In genomic region chrX:14598330-14598729, GRCh38 we compare ENCODE assay signal across 16 cellular contexts.
DNase-seq lines count a peak whose midpoint lies in the region; FAIRE-seq and TF ChIP-seq lines count a peak whose summit lies in the region.
"Had no signal": no experiment of that assay in that cellular context is flagged by ENCODE, and none has a peak within 500 bp of the region (broad histone marks: within the 10 kb centered on the region; RNA-seq: fewer than 3 reads in every experiment).

No MANE protein-coding gene starts in this region.

- H3K4ac ChIP-seq in H9 (ENCODE audit: low read depth, low read length) (no peak overlapping the region), mesendoderm (ENCODE audit: low read depth, low read length) (no peak overlapping the region)

- TF ChIP-seq CTCF in H9 (conservative IDR thresholded peaks at IDR 0.05) (no peak), fibroblast of villous mesenchyme (IDR thresholded peaks at IDR 0.05; ENCODE audit: insufficient read depth, low read depth, low read length) (no peak)

- no peak overlapping the region for H3T11ph ChIP-seq in H9 (ENCODE audit: low read length)

- peaks cover 5% of the 10 kb centered on the region for H3K9me3 ChIP-seq in H9 (ENCODE audit: control insufficient read depth, low read depth, low read length)
- H3K9me3 ChIP-seq: A549, SJCRH30 had no signal

- peaks cover 3% of the 10 kb centered on the region; the same call in 1 of the 2 replicates for H3K4me1 ChIP-seq in H9 (ENCODE audit: insufficient read depth, low read length)
- H3K4me1 ChIP-seq in mesendoderm (ENCODE audit: control insufficient read depth, low read depth, low read length), result no peaks in the 10 kb centered on the region
- H3K4me1 ChIP-seq: A549, SJCRH30 had no signal

- no peak overlapping the region for H2BK20ac ChIP-seq in H9 (ENCODE audit: low read depth, low read length, poor library complexity, severe bottlenecking)

- no peak overlapping the region for H3K4me3 Mint-ChIP-seq in H9
- H3K4me3 Mint-ChIP-seq: CD14-positive monocyte had no signal

- H2AFZ ChIP-seq in H9 (ENCODE audit: low read length), result no peak overlapping the region
- H2AFZ ChIP-seq: PC-9 had no signal

- H2BK12ac ChIP-seq in H9 (ENCODE audit: insufficient read length, low read depth, low read length), result no peak overlapping the region

- no peak overlapping the region for H3K14ac ChIP-seq in H9 (ENCODE audit: insufficient read depth, low read length)

- no peak for FAIRE-seq in GM19239 (lab: Jason Lieb, UNC)

- H3K4me2 ChIP-seq in H9 (ENCODE audit: insufficient read depth, insufficient read length, low read length) (no peak overlapping the region), mesendoderm (ENCODE audit: low read length) (no peak overlapping the region)
- H3K4me2 ChIP-seq: A549, PC-9 had no signal

- H3K56ac ChIP-seq in H9 (ENCODE audit: insufficient read length, low read depth, low read length) (no peak overlapping the region), mesendoderm (ENCODE audit: low read length) (no peak overlapping the region)

- H3K27me3 Mint-ChIP-seq in H9 (ENCODE audit: low read depth), result no peaks in the 10 kb centered on the region; the same call in 1 of the 2 replicates

- WGBS in H9 (ENCODE audit: extremely low coverage, insufficient read length, low lambda C conversion rate), result no CpG with 5 or more reads among the region's 3 CpGs
- WGBS in mesendoderm (ENCODE audit: extremely low coverage, insufficient coverage, low lambda C conversion rate), result no CpG with 5 or more reads among the region's 3 CpGs

- H3K23ac ChIP-seq in H9 (ENCODE audit: insufficient read length, low read depth, low read length), result no peak overlapping the region
- no peak overlapping the region for H3K23ac ChIP-seq in mesendoderm (ENCODE audit: low read length)

- no peak overlapping the region for H3K18ac ChIP-seq in H9 (ENCODE audit: insufficient read length, low read depth, low read length)
- no peak overlapping the region for H3K18ac ChIP-seq in mesendoderm (ENCODE audit: low read length)

- H3K79me2 ChIP-seq in H9 (ENCODE audit: insufficient read depth, low read length) (no peaks in the 10 kb centered on the region), mesendoderm (ENCODE audit: control insufficient read depth, insufficient read depth, low read length) (no peaks in the 10 kb centered on the region)

- H3K79me1 ChIP-seq in H9 (ENCODE audit: insufficient read depth, low read depth, low read length, poor library complexity, severe bottlenecking) (no peaks in the 10 kb centered on the region), mesendoderm (ENCODE audit: low read length) (no peaks in the 10 kb centered on the region)

- H2BK15ac ChIP-seq in H9 (ENCODE audit: low read depth, low read length) (no peak overlapping the region), mesendoderm (replicated peaks; ENCODE audit: low read depth) (no peak overlapping the region)

- peaks cover 28 to 31% of the 10 kb centered on the region in 2 experiments for H3K4me1 Mint-ChIP-seq in H9
- H3K4me1 Mint-ChIP-seq: CD14-positive monocyte had no signal

- peaks cover 4 to 7% (median 5%) of the 10 kb centered on the region in 3 experiments; a peak in 6 of 7 replicates for H3K36me3 Mint-ChIP-seq in H9 (ENCODE audit: insufficient read depth in 1 of 3, low read depth in 3 of 3)
- H3K36me3 Mint-ChIP-seq: CD14-positive monocyte had no signal

- H3K9ac ChIP-seq in H9 (ENCODE audit: extremely low read depth, insufficient read length, low read length), result no peak overlapping the region
- H3K9ac ChIP-seq in mesendoderm (ENCODE audit: low read length), result no peak overlapping the region

- no peaks in the 10 kb centered on the region for H3K23me2 ChIP-seq in H9 (ENCODE audit: insufficient read length, low read depth, low read length, poor library complexity, severe bottlenecking)

- no peaks in the 10 kb centered on the region for H3K36me3 ChIP-seq in mesendoderm (ENCODE audit: control insufficient read depth, insufficient read depth, low read length)
- H3K36me3 ChIP-seq: SJCRH30 had no signal

- H3K4me3 ChIP-seq in fibroblast of villous mesenchyme (ENCODE audit: low read depth, low read length) (no peak overlapping the region), mesendoderm (ENCODE audit: low read length) (no peak overlapping the region)
- H3K4me3 ChIP-seq: A549, PC-9, SJCRH30 had no signal

- H4K8ac ChIP-seq in H9 (replicated peaks; ENCODE audit: insufficient read length, low read depth, low read length) (no peak overlapping the region), mesendoderm (ENCODE audit: low read depth, low read length) (no peak overlapping the region)

- peak; percentile 53 for DNase-seq in EH (ENCODE audit: low read depth)
- peak; percentile 24 for DNase-seq in H9
- DNase-seq in fibroblast of villous mesenchyme (ENCODE audit: low read depth), result peak; percentile 25
- peak; percentile 1 for DNase-seq in mesendoderm
- DNase-seq in GM19239 (ENCODE audit: insufficient read length, low spot score), result no peak
- no peak for DNase-seq in NCI-H2196 (lab: John Stamatoyannopoulos, UW; ENCODE audit: unreplicated experiment)
- no peak for DNase-seq in NCI-H69 (lab: John Stamatoyannopoulos, UW)
- DNase-seq: AML-193, COR-L47, NCI-H1105 treated with DMSO at 0.1 percent for 48 hours, NCI-H187 treated with DMSO at 0.1 percent for 48 hours, NCI-H774, PC-9, SJCRH30 had no signal

- H3K27me3 ChIP-seq in H9 (ENCODE audit: insufficient read depth, low read length) (no peaks in the 10 kb centered on the region), mesendoderm (ENCODE audit: insufficient read depth, low read length, poor library complexity) (no peaks in the 10 kb centered on the region)

- H2AK5ac ChIP-seq in H9 (ENCODE audit: insufficient read length, low read length) (no peak overlapping the region), mesendoderm (ENCODE audit: low read length) (no peak overlapping the region)

- H3K9me3 Mint-ChIP-seq in H9, result peaks cover 67 to 73% of the 10 kb centered on the region in 2 experiments

- no peaks in the 10 kb centered on the region for H4K20me1 ChIP-seq in H9 (ENCODE audit: control insufficient read depth, insufficient read depth, insufficient read length)

- H2BK5ac ChIP-seq in H9 (ENCODE audit: insufficient read length, low read length) (no peak overlapping the region), mesendoderm (ENCODE audit: low read length) (no peak overlapping the region)

- H4K5ac ChIP-seq in H9 (ENCODE audit: insufficient read length, low read depth, low read length) (no peak overlapping the region), mesendoderm (ENCODE audit: low read length) (no peak overlapping the region)

- H3K27ac ChIP-seq in H9 (ENCODE audit: insufficient read length, low read depth, low read length), result no peak overlapping the region
- no peak overlapping the region for H3K27ac ChIP-seq in mesendoderm (ENCODE audit: low read depth, low read length)
- H3K27ac ChIP-seq: A549, PC-9, SJCRH30 had no signal

- no peak overlapping the region for H2BK120ac ChIP-seq in H9 (ENCODE audit: low read depth, low read length, poor library complexity, severe bottlenecking)
- H2BK120ac ChIP-seq in mesendoderm (ENCODE audit: low read depth, low read length), result no peak overlapping the region

- peak overlapping the region in 1 of 3 experiments; percentile 89; a peak in 1 of 7 replicates for H3K27ac Mint-ChIP-seq in H9
- H3K27ac Mint-ChIP-seq: CD14-positive monocyte had no signal

- no peak overlapping the region for H4K91ac ChIP-seq in H9 (ENCODE audit: insufficient read length, low read depth, low read length)

Comparison
In these comparisons a context has a peak if more than half of its experiments do, and no peak if none do; other contexts are left out.
1. DNase-seq: peak in EH (single experiment), H9 (single experiment), fibroblast of villous mesenchyme (single experiment) and mesendoderm (single experiment); none in GM19239 (single experiment), NCI-H2196 (single experiment) and NCI-H69 (single experiment).